ENCODE assay signal across 2 cellular contexts in genomic region chr19:12871681-12872080, GRCh38.
TF ChIP-seq lines count a peak whose summit lies in the region.

No MANE protein-coding gene starts in this region.

TF ChIP-seq in HEK293T, 16 proteins besides CTCF, POLR2A, EP300 and RAD21:
- TF ChIP-seq HDGF (IDR thresholded peaks at IDR 0.05; ENCODE audit: borderline replicate concordance) (no peak), ZNF384 (IDR thresholded peaks at IDR 0.05) (peak; percentile 63), FOXA1 (IDR thresholded peaks at IDR 0.05) (no peak), ARNT (IDR thresholded peaks at IDR 0.05) (no peak), PKNOX1 (IDR thresholded peaks at IDR 0.05) (no peak), SP1 (IDR thresholded peaks at IDR 0.05) (no peak), CTBP1 (IDR thresholded peaks at IDR 0.05; ENCODE audit: borderline replicate concordance) (no peak), FOXM1 (IDR thresholded peaks at IDR 0.05; ENCODE audit: borderline replicate concordance) (no peak)

TF ChIP-seq in K562, 482 proteins besides CTCF, POLR2A, EP300 and RAD21:
- TF ChIP-seq ZNF121 (CRISPR knock-in tag; conservative IDR thresholded peaks at IDR 0.05) (peak; percentile 12; the same call in 1 of the 2 replicates), TARDBP (IDR thresholded peaks at IDR 0.05) (no peak)
TF ChIP-seq in K562: peak in this region for 1.
